9 cellular contexts compared by ENCODE assay signal in genomic region chr17:40346768-40347154, GRCh38. TPM values are rescaled to one million over a fixed set of nuclear protein-coding genes. Genes with fewer than 3 reads are reported as not detected.
DNase-seq lines count a peak whose midpoint lies in the region; FAIRE-seq and TF ChIP-seq lines count a peak whose summit lies in the region.
"Had no signal": no experiment of that assay in that cellular context is flagged by ENCODE, and none has a peak within 500 bp of the region (broad histone marks: within the 10 kb centered on the region; RNA-seq: fewer than 3 reads in every experiment).

No MANE protein-coding gene starts in this region.

- H3K9me3 ChIP-seq in subcutaneous abdominal adipose tissue (ENCODE audit: control insufficient read depth in 5 of 5, low read length in 5 of 5), result no peaks in the 10 kb centered on the region

- peaks cover 79% of the 10 kb centered on the region for H3K4me1 Mint-ChIP-seq in mesothelial cell of epicardium

- peak overlapping the region; percentile 94 for H3K27ac Mint-ChIP-seq in mesothelial cell of epicardium

- POLR2A ChIA-PET in RWPE1 (lab: Yijun Ruan, JAX; ENCODE audit: low non-redundant PET), result no interaction called here

- no peaks in the 10 kb centered on the region for H3K9me3 Mint-ChIP-seq in mesothelial cell of epicardium

- H3K27me3 ChIP-seq in subcutaneous abdominal adipose tissue (ENCODE audit: control insufficient read depth in 5 of 5, insufficient read depth in 4 of 5, low read length in 5 of 5), result no peaks in the 10 kb centered on the region

- peak overlapping the region in 4 of 5 donors; percentile 22 to 41 (median 32) for H3K4me3 ChIP-seq in subcutaneous abdominal adipose tissue (ENCODE audit: low read depth in 1 of 5, low read length in 5 of 5)

- H3K27me3 Mint-ChIP-seq in mesothelial cell of epicardium (ENCODE audit: low read depth), result no peaks in the 10 kb centered on the region

- FAIRE-seq in H54 (lab: Jason Lieb, UNC), result no peak

- no peak for TF ChIP-seq POLR2A in H54 (IDR thresholded peaks at IDR 0.05; ENCODE audit: low read depth, low read length)

- H3K4me3 Mint-ChIP-seq in mesothelial cell of epicardium, result peak overlapping the region; percentile 48

- no peak for TF ChIP-seq CTCF in RWPE1 (conservative IDR thresholded peaks at IDR 0.05; ENCODE audit: low read depth)
- TF ChIP-seq CTCF in mesothelial cell of epicardium (IDR thresholded peaks at IDR 0.05; ENCODE audit: unreplicated experiment), result no peak

- peak overlapping the region in 1 of 5 donors; percentile 48 for H3K9ac ChIP-seq in subcutaneous abdominal adipose tissue (ENCODE audit: low read length in 5 of 5)

- H3K36me3 Mint-ChIP-seq in mesothelial cell of epicardium, result peaks cover 7% of the 10 kb centered on the region

- CTCF ChIA-PET in RWPE1 (lab: Yijun Ruan, JAX), result no interaction called here

- peaks cover 0 to 33% (median 20%) of the 10 kb centered on the region in 5 donors for H3K36me3 ChIP-seq in subcutaneous abdominal adipose tissue (ENCODE audit: control insufficient read depth in 5 of 5, insufficient read depth in 5 of 5, low read length in 5 of 5)

- DNase-seq in RWPE1 (ENCODE audit: low spot score), result no peak
- peak in 2 of 61 donors; percentile 40 to 62 for DNase-seq in caudate nucleus (lab: John Stamatoyannopoulos, UW)
- DNase-seq in mesothelial cell of epicardium (ENCODE audit: low spot score in 2 of 2, unreplicated experiment in 2 of 2), result no peak
- DNase-seq in H54 (ENCODE audit: insufficient read length, low spot score), result no peak
- no peak for DNase-seq in SHP77 treated with DMSO at 0.1 percent for 48 hours (lab: John Stamatoyannopoulos, UW)
- no peak for DNase-seq in NCI-H2107 (lab: John Stamatoyannopoulos, UW)
- DNase-seq: activated CD4-positive, alpha-beta T cell treated with anti-CD3 and anti-CD28 coated beads, Interleukin-2, amount 50 U/mL, for 4 hours; effector CD4-positive, alpha-beta T cell had no signal

- H3K4me1 ChIP-seq in subcutaneous abdominal adipose tissue (ENCODE audit: control insufficient read depth in 5 of 5, insufficient read depth in 5 of 5, low read length in 5 of 5), result peaks cover 30 to 86% (median 81%) of the 10 kb centered on the region in 5 donors

- H3K27ac ChIP-seq in RWPE1 (peak overlapping the region; percentile 96), caudate nucleus (ENCODE audit: low read depth, low read length) (peak overlapping the region; percentile 64), subcutaneous abdominal adipose tissue (ENCODE audit: low read depth, low read length) (peak overlapping the region; percentile 87)

RNA-seq across cellular contexts. Expression of gene GJD3, which starts 17.8 kb away (rescaled TPM):
- total RNA-seq in mesothelial cell of epicardium, result 0.27 TPM in 1 of 3 replicates, not detected in the others

RNA-seq across cellular contexts. Expression of gene RARA, which starts 37.8 kb away (rescaled TPM):
- total RNA-seq in mesothelial cell of epicardium, result 74.0 to 80.8 TPM (median 79.6 TPM) in 3 replicates

RNA-seq across cellular contexts. Expression of gene CDC6, which starts 59.1 kb away (rescaled TPM):
- total RNA-seq in mesothelial cell of epicardium, result 16.4 to 18.9 TPM (median 16.8 TPM) in 3 replicates
